Comparison of ENCODE assay signal across 8 cellular contexts in the genomic region with DNA sequence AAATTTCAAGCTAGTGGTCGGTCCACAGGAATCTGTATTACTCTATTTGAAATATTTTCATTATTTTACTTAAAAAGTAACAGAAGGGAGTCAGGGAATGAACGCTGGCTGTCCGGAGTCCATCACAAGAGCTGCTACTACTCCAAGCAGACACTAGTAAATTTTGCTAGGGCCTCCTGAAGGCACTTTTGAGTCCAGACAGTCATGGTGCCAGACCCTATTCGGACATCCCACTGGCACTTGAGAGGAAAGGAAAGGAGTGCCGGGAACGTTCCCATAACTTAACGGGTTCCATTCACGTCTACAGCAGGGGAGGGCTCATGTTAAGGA. TPM values are rescaled to one million over a fixed set of nuclear protein-coding genes. Genes with fewer than 3 reads are reported as not detected.
DNase-seq lines count a peak whose midpoint lies in the region; FAIRE-seq and TF ChIP-seq lines count a peak whose summit lies in the region.

No MANE protein-coding gene starts in this region.

- no peak for TF ChIP-seq POLR2A in thyroid gland (IDR thresholded peaks at IDR 0.05)

- WGBS in thyroid gland, 2 donors, result 13 to 14% methylated on average over 8 of the region's 8 CpGs

- H3K27ac ChIP-seq in BLaER1 treated with 17β-estradiol and CSF1 and Interleukin-3, amounts not matched to agents 10 nM and 100 nM, result peak overlapping the region; percentile 63 to 99 (median 88)
- H3K27ac ChIP-seq in kidney (ENCODE audit: low read depth in 2 of 2, low read length in 2 of 2) (peak overlapping the region; percentile 85 to 98), thyroid gland (peak overlapping the region; percentile 70 to 96 (median 94))

- H3K4me3 Mint-ChIP-seq in activated T-helper 1 cell treated with anti-CD3 and anti-CD28 coated beads, Interleukin-12 subunit alpha, Interleukin-12 subunit beta, Interleukin-2, Interleukin-4 antibody, amounts not matched to agents 30 ng/mL and 10 ng/mL and 1 ng/mL, durations not matched to agents 14 hours and 24 hours and 36 hours, result peak overlapping the region; percentile 98

- peaks cover 0 to 42% (median 28%) of the 10 kb centered on the region in 11 experiments; a peak in 15 of 22 replicates for H4K20me1 ChIP-seq in BLaER1 treated with 17β-estradiol and CSF1 and Interleukin-3, amounts not matched to agents 10 nM and 100 nM

- no peaks in the 10 kb centered on the region for H3K27me3 ChIP-seq in BLaER1 treated with 17β-estradiol and CSF1 and Interleukin-3, amounts not matched to agents 10 nM and 100 nM
- no peaks in the 10 kb centered on the region for H3K27me3 ChIP-seq in thyroid gland

- H3K9ac ChIP-seq in BLaER1 treated with 17β-estradiol and CSF1 and Interleukin-3, amounts not matched to agents 10 nM and 100 nM, result peak overlapping the region; percentile 81 to 96 (median 88)
- H3K9ac ChIP-seq in kidney (ENCODE audit: low read length in 2 of 2), result peak overlapping the region; percentile 88 to 97

- peak; percentile 15 for DNase-seq in HFF-Myc (ENCODE audit: extremely low read depth, low read depth)
- no peak for DNase-seq in activated T-helper 1 cell treated with anti-CD3 and anti-CD28 coated beads, Interleukin-12 subunit alpha, Interleukin-12 subunit beta, Interleukin-2, Interleukin-4 antibody, amounts not matched to agents 30 ng/mL and 10 ng/mL and 1 ng/mL, durations not matched to agents 14 hours and 24 hours and 36 hours (ENCODE audit: low spot score)
- no peak for DNase-seq in kidney
- no peak for DNase-seq in thyroid gland
- DNase-seq in central memory CD4-positive, alpha-beta T cell, result no peak
- no peak for DNase-seq in NCI-H524 (lab: John Stamatoyannopoulos, UW)
- no peak for DNase-seq in SK-N-DZ (ENCODE audit: low spot score)

- H3K36me3 ChIP-seq in BLaER1 treated with 17β-estradiol and CSF1 and Interleukin-3, amounts not matched to agents 10 nM and 100 nM, result peaks cover 11 to 27% (median 21%) of the 10 kb centered on the region in 11 experiments; a peak in 20 of 22 replicates
- H3K36me3 ChIP-seq in kidney (ENCODE audit: control insufficient read depth in 1 of 2, insufficient read depth in 2 of 2, low read length in 2 of 2) (no peaks in the 10 kb centered on the region), thyroid gland (no peaks in the 10 kb centered on the region)

- TF ChIP-seq CTCF in HFF-Myc (IDR thresholded peaks at IDR 0.05; ENCODE audit: low read depth, low read length, missing control alignments) (no peak), kidney (IDR thresholded peaks at IDR 0.05; ENCODE audit: borderline replicate concordance, extremely low read depth, insufficient read depth) (no peak), thyroid gland (IDR thresholded peaks at IDR 0.05) (no peak)

- peaks cover 53% of the 10 kb centered on the region for H3K4me1 Mint-ChIP-seq in activated T-helper 1 cell treated with anti-CD3 and anti-CD28 coated beads, Interleukin-12 subunit alpha, Interleukin-12 subunit beta, Interleukin-2, Interleukin-4 antibody, amounts not matched to agents 30 ng/mL and 10 ng/mL and 1 ng/mL, durations not matched to agents 14 hours and 24 hours and 36 hours (ENCODE audit: low read depth)

- FAIRE-seq in kidney (lab: Jason Lieb, UNC), result no peak

- H3K9me3 ChIP-seq in BLaER1 treated with 17β-estradiol and CSF1 and Interleukin-3, amounts not matched to agents 10 nM and 100 nM (replicated peaks in 1 of 11), result no peaks in the 10 kb centered on the region
- H3K9me3 ChIP-seq in kidney (ENCODE audit: control insufficient read depth in 1 of 2, low read length in 2 of 2), result no peaks in the 10 kb centered on the region
- no peaks in the 10 kb centered on the region for H3K9me3 ChIP-seq in thyroid gland

- no peaks in the 10 kb centered on the region for H3K9me3 Mint-ChIP-seq in activated T-helper 1 cell treated with anti-CD3 and anti-CD28 coated beads, Interleukin-12 subunit alpha, Interleukin-12 subunit beta, Interleukin-2, Interleukin-4 antibody, amounts not matched to agents 30 ng/mL and 10 ng/mL and 1 ng/mL, durations not matched to agents 14 hours and 24 hours and 36 hours

- intact Hi-C loops in activated T-helper 1 cell treated with anti-CD3 and anti-CD28 coated beads, Interleukin-12 subunit alpha, Interleukin-12 subunit beta, Interleukin-2, Interleukin-4 antibody, amounts not matched to agents 30 ng/mL and 10 ng/mL and 1 ng/mL, durations not matched to agents 14 hours and 24 hours and 36 hours (cut with micrococcal nuclease), result loop anchor here (1.0 to 5.0 kb wide), 7 partner anchors 12 to 464 kb away; partner anchors contain the start of genes AAK1, ANXA4, GFPT1 and SNRPG
- intact Hi-C loops in kidney (cut with DNase I), result no loop called here
- intact Hi-C loops in thyroid gland (cut with DNase I), result no loop called here

- peak overlapping the region; percentile 83 to 99 (median 96) for H3K4me3 ChIP-seq in BLaER1 treated with 17β-estradiol and CSF1 and Interleukin-3, amounts not matched to agents 10 nM and 100 nM
- peak overlapping the region; percentile 84 for H3K4me3 ChIP-seq in HFF-Myc (replicated peaks; ENCODE audit: low read depth, low read length)
- H3K4me3 ChIP-seq in kidney (ENCODE audit: low read length in 2 of 2), result peak overlapping the region; percentile 84 to 96
- peak overlapping the region; percentile 11 to 85 (median 71) for H3K4me3 ChIP-seq in thyroid gland (replicated peaks in 1 of 3)

- peak overlapping the region; percentile 73 to 93 (median 85) for H3K4me2 ChIP-seq in BLaER1 treated with 17β-estradiol and CSF1 and Interleukin-3, amounts not matched to agents 10 nM and 100 nM

- H3K27ac Mint-ChIP-seq in activated T-helper 1 cell treated with anti-CD3 and anti-CD28 coated beads, Interleukin-12 subunit alpha, Interleukin-12 subunit beta, Interleukin-2, Interleukin-4 antibody, amounts not matched to agents 30 ng/mL and 10 ng/mL and 1 ng/mL, durations not matched to agents 14 hours and 24 hours and 36 hours, result peak overlapping the region; percentile 95

- H3K36me3 Mint-ChIP-seq in activated T-helper 1 cell treated with anti-CD3 and anti-CD28 coated beads, Interleukin-12 subunit alpha, Interleukin-12 subunit beta, Interleukin-2, Interleukin-4 antibody, amounts not matched to agents 30 ng/mL and 10 ng/mL and 1 ng/mL, durations not matched to agents 14 hours and 24 hours and 36 hours (ENCODE audit: low read depth), result peaks cover 5% of the 10 kb centered on the region

- peaks cover 36 to 60% (median 49%) of the 10 kb centered on the region in 10 experiments for H3K4me1 ChIP-seq in BLaER1 treated with 17β-estradiol and CSF1 and Interleukin-3, amounts not matched to agents 10 nM and 100 nM
- peaks cover 0 to 4% of the 10 kb centered on the region in 2 donors for H3K4me1 ChIP-seq in kidney (ENCODE audit: control insufficient read depth in 1 of 2, insufficient read depth in 1 of 2, low read depth in 1 of 2, low read length in 2 of 2)
- H3K4me1 ChIP-seq in thyroid gland, result peaks cover 14 to 24% of the 10 kb centered on the region in 2 donors

- H3K27me3 Mint-ChIP-seq in activated T-helper 1 cell treated with anti-CD3 and anti-CD28 coated beads, Interleukin-12 subunit alpha, Interleukin-12 subunit beta, Interleukin-2, Interleukin-4 antibody, amounts not matched to agents 30 ng/mL and 10 ng/mL and 1 ng/mL, durations not matched to agents 14 hours and 24 hours and 36 hours (ENCODE audit: insufficient read depth), result no peaks in the 10 kb centered on the region

RNA-seq across cellular contexts. Expression of gene GMCL1, which starts 0.6 kb away (rescaled TPM):
- total RNA-seq in activated T-helper 1 cell treated with anti-CD3 and anti-CD28 coated beads, Interleukin-12 subunit alpha, Interleukin-12 subunit beta, Interleukin-2, Interleukin-4 antibody, amounts not matched to agents 30 ng/mL and 10 ng/mL and 1 ng/mL, durations not matched to agents 14 hours and 24 hours and 36 hours, result 25.6 and 32.8 TPM in 2 replicates
- 14.0 TPM for total RNA-seq in kidney
- 6.3 TPM for polyA plus RNA-seq in kidney (ENCODE audit: insufficient read depth, low read depth, low replicate concordance)
- 10 to 100 TPM; 15.1 to 19.8 (median 17.1) TPM for total RNA-seq in thyroid gland
- 8.7 and 11.4 TPM in 2 replicates for polyA plus RNA-seq in SK-N-DZ (2014; cell fraction: cytosol; rRNA removed)
- 7.1 and 8.0 TPM in 2 replicates for polyA plus RNA-seq in SK-N-DZ (2014; cell fraction: nucleus; rRNA removed)
